1 cellular context compared by ENCODE assay signal in genomic region chr21:43287111-43287973, GRCh38.
TF ChIP-seq lines count a peak whose summit lies in the region.

No MANE protein-coding gene starts in this region.

TF ChIP-seq in SK-N-SH treated with all-trans-retinoic acid at 6 μM for 48 hours, 23 proteins besides CTCF, POLR2A, EP300 and RAD21 (continued from another document):
- no peak for TF ChIP-seq TSHZ2 (CRISPR knock-in tag; IDR thresholded peaks at IDR 0.05)
- TF ChIP-seq ZFP3 (CRISPR knock-in tag; IDR thresholded peaks at IDR 0.05): no peak
- TF ChIP-seq TCF4 (CRISPR knock-in tag; IDR thresholded peaks at IDR 0.05; ENCODE audit: borderline replicate concordance): no peak
- TF ChIP-seq ZNF565 (CRISPR knock-in tag; conservative IDR thresholded peaks at IDR 0.05; ENCODE audit: low read depth): no peak
- TF ChIP-seq, protein P1, sequence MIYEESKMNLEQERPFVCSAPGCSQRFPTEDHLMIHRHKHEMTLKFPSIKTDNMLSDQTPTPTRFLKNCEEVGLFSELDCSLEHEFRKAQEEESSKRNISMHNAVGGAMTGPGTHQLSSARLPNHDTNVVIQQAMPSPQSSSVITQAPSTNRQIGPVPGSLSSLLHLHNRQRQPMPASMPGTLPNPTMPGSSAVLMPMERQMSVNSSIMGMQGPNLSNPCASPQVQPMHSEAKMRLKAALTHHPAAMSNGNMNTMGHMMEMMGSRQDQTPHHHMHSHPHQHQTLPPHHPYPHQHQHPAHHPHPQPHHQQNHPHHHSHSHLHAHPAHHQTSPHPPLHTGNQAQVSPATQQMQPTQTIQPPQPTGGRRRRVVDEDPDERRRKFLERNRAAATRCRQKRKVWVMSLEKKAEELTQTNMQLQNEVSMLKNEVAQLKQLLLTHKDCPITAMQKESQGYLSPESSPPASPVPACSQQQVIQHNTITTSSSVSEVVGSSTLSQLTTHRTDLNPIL (CRISPR knock-in tag; IDR thresholded peaks at IDR 0.05; ENCODE audit: low read depth): no peak
- TF ChIP-seq ARNTL (CRISPR knock-in tag; IDR thresholded peaks at IDR 0.05; ENCODE audit: borderline replicate concordance, low read depth): no peak
- TF ChIP-seq, protein P2, sequence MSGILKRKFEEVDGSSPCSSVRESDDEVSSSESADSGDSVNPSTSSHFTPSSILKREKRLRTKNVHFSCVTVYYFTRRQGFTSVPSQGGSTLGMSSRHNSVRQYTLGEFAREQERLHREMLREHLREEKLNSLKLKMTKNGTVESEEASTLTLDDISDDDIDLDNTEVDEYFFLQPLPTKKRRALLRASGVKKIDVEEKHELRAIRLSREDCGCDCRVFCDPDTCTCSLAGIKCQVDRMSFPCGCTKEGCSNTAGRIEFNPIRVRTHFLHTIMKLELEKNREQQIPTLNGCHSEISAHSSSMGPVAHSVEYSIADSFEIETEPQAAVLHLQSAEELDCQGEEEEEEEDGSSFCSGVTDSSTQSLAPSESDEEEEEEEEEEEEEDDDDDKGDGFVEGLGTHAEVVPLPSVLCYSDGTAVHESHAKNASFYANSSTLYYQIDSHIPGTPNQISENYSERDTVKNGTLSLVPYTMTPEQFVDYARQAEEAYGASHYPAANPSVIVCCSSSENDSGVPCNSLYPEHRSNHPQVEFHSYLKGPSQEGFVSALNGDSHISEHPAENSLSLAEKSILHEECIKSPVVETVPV (CRISPR knock-in tag; IDR thresholded peaks at IDR 0.05): no peak
- no peak for TF ChIP-seq ZNF70 (CRISPR knock-in tag; IDR thresholded peaks at IDR 0.05)
- TF ChIP-seq SNAI2 (CRISPR knock-in tag; IDR thresholded peaks at IDR 0.05): no peak
- TF ChIP-seq TOX (CRISPR knock-in tag; IDR thresholded peaks at IDR 0.05; ENCODE audit: borderline replicate concordance): no peak
- TF ChIP-seq ESRRG (CRISPR knock-in tag; IDR thresholded peaks at IDR 0.05): no peak
- no peak for TF ChIP-seq ISL1 (CRISPR knock-in tag; IDR thresholded peaks at IDR 0.05)
- no peak for TF ChIP-seq OSR1 (CRISPR knock-in tag; IDR thresholded peaks at IDR 0.05)
- no peak for TF ChIP-seq RARB (CRISPR knock-in tag; IDR thresholded peaks at IDR 0.05)
- TF ChIP-seq CSDC2 (CRISPR knock-in tag; IDR thresholded peaks at IDR 0.05): no peak
